ENCODE assay signal across 15 cellular contexts in the genomic region with DNA sequence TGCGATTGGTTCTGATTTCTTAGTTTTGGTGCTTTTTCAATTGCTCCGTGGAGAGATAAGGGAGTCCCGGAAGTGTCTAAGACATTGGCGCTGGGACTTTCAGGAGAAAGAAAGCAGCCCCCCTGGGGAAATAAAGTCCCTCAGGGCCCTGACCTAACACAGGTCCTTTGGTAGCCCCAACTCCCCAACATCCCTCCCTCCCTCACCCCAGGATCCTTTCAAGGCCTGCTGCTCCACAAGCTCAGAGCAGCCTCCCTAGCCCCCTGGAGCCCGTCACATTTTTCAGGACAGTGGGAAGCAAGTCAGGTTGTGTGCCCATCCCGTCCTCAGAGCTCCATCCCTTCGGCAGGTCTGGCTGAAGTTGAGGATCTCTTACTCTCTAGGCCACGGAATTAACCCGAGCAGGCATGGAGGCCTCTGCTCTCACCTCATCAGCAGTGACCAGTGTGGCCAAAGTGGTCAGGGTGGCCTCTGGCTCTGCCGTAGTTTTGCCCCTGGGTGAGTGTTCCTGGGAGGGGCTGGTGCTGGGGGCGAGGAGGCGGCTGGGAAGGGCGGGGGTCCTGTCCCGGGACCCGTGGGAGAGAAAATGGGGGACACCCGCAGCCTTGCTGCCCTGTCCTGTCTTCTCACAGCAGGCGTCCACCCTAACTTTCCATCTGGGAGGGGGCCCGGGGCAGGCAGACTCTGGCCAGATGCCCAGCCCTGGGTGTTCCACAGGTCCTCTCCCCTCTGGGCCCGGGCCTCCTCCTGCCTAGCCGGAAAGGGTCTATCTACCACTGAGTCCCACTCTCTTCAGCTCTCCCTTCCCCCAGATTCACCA. TPM values are rescaled to one million over a fixed set of nuclear protein-coding genes. Genes with fewer than 3 reads are reported as not detected.
DNase-seq lines count a peak whose midpoint lies in the region; ATAC-seq and TF ChIP-seq lines count a peak whose summit lies in the region.
"Had no signal": no experiment of that assay in that cellular context is flagged by ENCODE, and none has a peak within 500 bp of the region (broad histone marks: within the 10 kb centered on the region; RNA-seq: fewer than 3 reads in every experiment).

No MANE protein-coding gene starts in this region.

- H3K4me1 ChIP-seq in mucosa of rectum (ENCODE audit: control insufficient read depth in 2 of 2, insufficient read depth in 2 of 2, low read length in 2 of 2) (peaks cover 23 to 42% of the 10 kb centered on the region in 2 donors), tibial artery (peaks cover 0 to 7% (median 0%) of the 10 kb centered on the region in 4 donors)

- CTCF ChIA-PET in activated CD4-positive, alpha-beta T cell treated with anti-CD3 and anti-CD28 coated beads, Interleukin-2, amount 10 ng/mL, durations not matched to agents 7 days and 5 days (lab: Charles Lee): interaction anchor here (1.0 to 1.1 kb wide), 2 partner anchors 11 to 25 kb away, joined by 3 to 5 read pairs; no protein-coding TSS in a partner anchor

- no peak for DNase-seq in activated CD4-positive, alpha-beta T cell treated with anti-CD3 and anti-CD28 coated beads, Interleukin-2, amount 10 ng/mL, durations not matched to agents 7 days and 5 days
- DNase-seq in activated CD4-positive, alpha-beta T cell treated with anti-CD3 and anti-CD28 coated beads for 4 hours: no peak
- DNase-seq in ecto neural progenitor cell (ENCODE audit: low spot score): peak; percentile 37
- DNase-seq in tibial artery: no peak
- DNase-seq in SW480 (ENCODE audit: low spot score): no peak
- DNase-seq: anterior cingulate cortex, GF-D8, HFFc6, hypothalamus, NCI-H446 had no signal

- H3K27ac ChIP-seq in mucosa of rectum (ENCODE audit: low read depth in 2 of 2, low read length in 2 of 2) (peak overlapping the region; percentile 90 to 94), tibial artery (no peak overlapping the region)

- ATAC-seq in HG02885 (IDR thresholded peaks at IDR 0.05; ENCODE audit: poor library complexity, unreplicated experiment) (no peak), HG02678 (IDR thresholded peaks at IDR 0.05; ENCODE audit: unreplicated experiment) (no peak)

- H3K4me3 ChIP-seq in mucosa of rectum (ENCODE audit: low read length in 2 of 2) (peak overlapping the region; percentile 77 to 85), tibial artery (peak overlapping the region; percentile 9 to 16)

- peaks cover 4% of the 10 kb centered on the region for H3K36me3 Mint-ChIP-seq in activated CD4-positive, alpha-beta T cell treated with anti-CD3 and anti-CD28 coated beads, Interleukin-2, amount 10 ng/mL, durations not matched to agents 7 days and 5 days (ENCODE audit: low read depth)
- H3K36me3 Mint-ChIP-seq: mesothelial cell of epicardium had no signal

- no peaks in the 10 kb centered on the region for H3K9me3 Mint-ChIP-seq in activated CD4-positive, alpha-beta T cell treated with anti-CD3 and anti-CD28 coated beads, Interleukin-2, amount 10 ng/mL, durations not matched to agents 7 days and 5 days
- H3K9me3 Mint-ChIP-seq: HFFc6; mesothelial cell of epicardium; stimulated activated naive CD8-positive, alpha-beta T cell treated with anti-CD3 and anti-CD28 coated beads, Interleukin-15, Interleukin-2, amounts not matched to agents 100 ng/mL and 50 ng/mL, for 24 hours had no signal

- no peaks in the 10 kb centered on the region for H3K36me3 ChIP-seq in mucosa of rectum (ENCODE audit: control insufficient read depth in 2 of 2, insufficient read depth in 2 of 2, low read length in 2 of 2)
- no peaks in the 10 kb centered on the region for H3K36me3 ChIP-seq in tibial artery

- H3K4me3 Mint-ChIP-seq in activated CD4-positive, alpha-beta T cell treated with anti-CD3 and anti-CD28 coated beads, Interleukin-2, amount 10 ng/mL, durations not matched to agents 7 days and 5 days: peak overlapping the region; percentile 71
- H3K4me3 Mint-ChIP-seq: HFFc6; mesothelial cell of epicardium; stimulated activated naive CD8-positive, alpha-beta T cell treated with anti-CD3 and anti-CD28 coated beads, Interleukin-15, Interleukin-2, amounts not matched to agents 100 ng/mL and 50 ng/mL, for 24 hours had no signal

- no peaks in the 10 kb centered on the region for H3K27me3 Mint-ChIP-seq in activated CD4-positive, alpha-beta T cell treated with anti-CD3 and anti-CD28 coated beads, Interleukin-2, amount 10 ng/mL, durations not matched to agents 7 days and 5 days

- H3K27me3 ChIP-seq in mucosa of rectum (ENCODE audit: control insufficient read depth in 2 of 2, insufficient read depth in 2 of 2, low read length in 2 of 2) (no peaks in the 10 kb centered on the region), tibial artery (peaks cover 0 to 14% of the 10 kb centered on the region in 2 donors)

- peak overlapping the region; percentile 85 for H3K27ac Mint-ChIP-seq in activated CD4-positive, alpha-beta T cell treated with anti-CD3 and anti-CD28 coated beads, Interleukin-2, amount 10 ng/mL, durations not matched to agents 7 days and 5 days
- H3K27ac Mint-ChIP-seq: HFFc6; mesothelial cell of epicardium; stimulated activated naive CD8-positive, alpha-beta T cell treated with anti-CD3 and anti-CD28 coated beads, Interleukin-15, Interleukin-2, amounts not matched to agents 100 ng/mL and 50 ng/mL, for 24 hours had no signal

- peaks cover 47% of the 10 kb centered on the region for H3K4me1 Mint-ChIP-seq in activated CD4-positive, alpha-beta T cell treated with anti-CD3 and anti-CD28 coated beads, Interleukin-2, amount 10 ng/mL, durations not matched to agents 7 days and 5 days

- POLR2A ChIA-PET in activated CD4-positive, alpha-beta T cell treated with anti-CD3 and anti-CD28 coated beads, Interleukin-2, amount 10 ng/mL, durations not matched to agents 7 days and 5 days (lab: Charles Lee): no interaction called here

- H3K9ac ChIP-seq in mucosa of rectum (ENCODE audit: low read depth in 1 of 2, low read length in 2 of 2): peak overlapping the region; percentile 80 to 88

- H3K9me3 ChIP-seq in mucosa of rectum (ENCODE audit: control insufficient read depth in 2 of 2, low read length in 2 of 2) (no peaks in the 10 kb centered on the region), tibial artery (no peaks in the 10 kb centered on the region)

- TF ChIP-seq CTCF in tibial artery (IDR thresholded peaks at IDR 0.05): no peak

- intact Hi-C loops in tibial artery (cut with DNase I; ENCODE audit: low total_unique reads): no loop called here

RNA-seq across cellular contexts. Expression of a gene that starts 0.9 kb away (rescaled TPM):
- total RNA-seq in activated CD4-positive, alpha-beta T cell treated with anti-CD3 and anti-CD28 coated beads, Interleukin-2, amount 10 ng/mL, durations not matched to agents 7 days and 5 days: 100 to 1,000 TPM; 158 to 193 TPM

RNA-seq across cellular contexts. Expression of a gene that starts 17.9 kb away (rescaled TPM):
- 10 to 100 TPM; 76.0 to 91.3 TPM for total RNA-seq in activated CD4-positive, alpha-beta T cell treated with anti-CD3 and anti-CD28 coated beads, Interleukin-2, amount 10 ng/mL, durations not matched to agents 7 days and 5 days

RNA-seq across cellular contexts. Expression of a gene that starts 30.4 kb away (rescaled TPM):
- total RNA-seq in activated CD4-positive, alpha-beta T cell treated with anti-CD3 and anti-CD28 coated beads, Interleukin-2, amount 10 ng/mL, durations not matched to agents 7 days and 5 days: 10 to 100 TPM; 31.6 to 42.1 TPM

RNA-seq across cellular contexts. Expression of a gene that starts 30.5 kb away (rescaled TPM):
- 100 to 1,000 TPM; 187 to 211 TPM for total RNA-seq in activated CD4-positive, alpha-beta T cell treated with anti-CD3 and anti-CD28 coated beads, Interleukin-2, amount 10 ng/mL, durations not matched to agents 7 days and 5 days

Comparison
In these comparisons a context has a peak if more than half of its experiments do, and no peak if none do; other contexts are left out.
1. H3K27ac ChIP-seq: peak in mucosa of rectum (2 of 2); none in tibial artery (0 of 2).